19 cellular contexts compared by ENCODE assay signal in genomic region chr15:68994149-68994548, GRCh38. TPM values are rescaled to one million over a fixed set of nuclear protein-coding genes. Genes with fewer than 3 reads are reported as not detected.
DNase-seq lines count a peak whose midpoint lies in the region; ATAC-seq and TF ChIP-seq lines count a peak whose summit lies in the region.
"Had no signal": no experiment of that assay in that cellular context is flagged by ENCODE, and none has a peak within 500 bp of the region (broad histone marks: within the 10 kb centered on the region; RNA-seq: fewer than 3 reads in every experiment).

No MANE protein-coding gene starts in this region.

- H3K4me1 ChIP-seq in PC-3 (ENCODE audit: insufficient read depth, low read length), result peaks cover 17% of the 10 kb centered on the region
- H3K4me1 ChIP-seq: gastroesophageal sphincter had no signal

- no peak overlapping the region for H3K9ac ChIP-seq in PC-3 (ENCODE audit: low read length)

- ATAC-seq in PC-3, result peak; percentile 87
- peak; percentile 48 for ATAC-seq in omental fat pad (ENCODE audit: low FRiP score)
- no peak for ATAC-seq in activated CD4-positive, CD25-positive, alpha-beta regulatory T cell treated with anti-CD3 and anti-CD28 coated beads, Interleukin-2, amount 50 U/mL, for 24 hours
- no peak for ATAC-seq in GM18519 (IDR thresholded peaks at IDR 0.05; ENCODE audit: low FRiP score, unreplicated experiment)
- ATAC-seq: gastroesophageal sphincter; GM12878; Panc1; stimulated activated naive CD8-positive, alpha-beta T cell treated with anti-CD3 and anti-CD28 coated beads, Interleukin-15, amount 100 ng/mL, for 72 hours had no signal

- no peaks in the 10 kb centered on the region for H3K9me2 ChIP-seq in PC-3 (replicated peaks; ENCODE audit: low read length)

- no peaks in the 10 kb centered on the region for H3K36me3 ChIP-seq in BJ (ENCODE audit: control insufficient read depth, insufficient read depth, low read length)
- H3K36me3 ChIP-seq in PC-3 (ENCODE audit: low read depth, low read length), result no peaks in the 10 kb centered on the region
- H3K36me3 ChIP-seq: BE2C, gastroesophageal sphincter had no signal

- no peaks in the 10 kb centered on the region for H3F3A ChIP-seq in PC-3 (ENCODE audit: low read length, unreplicated experiment)

- no TSS peak for BruUV-seq in PC-3 (replicated peaks; lab: Mats Ljungman, UMichigan)

- DNase-seq in BJ (ENCODE audit: low read depth) (peak; percentile 26), PC-3 (peak; percentile 77), epithelial cell of esophagus (ENCODE audit: low read depth) (peak; percentile 57), omental fat pad (ENCODE audit: low spot score) (no peak), GM10248 (ENCODE audit: extremely low spot score) (no peak), activated T-cell treated with anti-CD3 and anti-CD28 coated beads for 4 hours (no peak)
- DNase-seq: BE2C; effector CD8-positive, alpha-beta T cell; Kasumi-1; mesendoderm; NCI-H1694 treated with DMSO at 0.1 percent for 48 hours; NCI-H524 treated with DMSO at 0.1 percent for 48 hours; occipital lobe; stimulated activated naive CD8-positive, alpha-beta T cell treated with anti-CD3 and anti-CD28 coated beads, Interleukin-15, amount 100 ng/mL, for 72 hours had no signal

- H3K79me2 ChIP-seq in PC-3 (ENCODE audit: low read length), result no peaks in the 10 kb centered on the region

- intact Hi-C loops in PC-3 (cut with micrococcal nuclease), result no loop called here

- peak overlapping the region; percentile 43; the same call in 1 of the 2 replicates for H3K4me2 ChIP-seq in PC-3 (ENCODE audit: low read length)

- H3K9me3 ChIP-seq in PC-3 (ENCODE audit: low read length), result no peaks in the 10 kb centered on the region
- H3K9me3 ChIP-seq: BE2C, gastroesophageal sphincter had no signal

- no peak overlapping the region for H2AFZ ChIP-seq in PC-3 (ENCODE audit: low read length)

- H3K4me3 ChIP-seq in BJ (ENCODE audit: low read depth, low read length) (no peak overlapping the region), PC-3 (ENCODE audit: low read length) (no peak overlapping the region), epithelial cell of esophagus (ENCODE audit: low read length) (no peak overlapping the region)
- H3K4me3 ChIP-seq: gastroesophageal sphincter, GM12878 had no signal

- H3K27ac ChIP-seq in PC-3 (ENCODE audit: low read length), result peak overlapping the region; percentile 17; the same call in 1 of the 2 replicates
- H3K27ac ChIP-seq: gastroesophageal sphincter had no signal

- no peaks in the 10 kb centered on the region for H3K27me3 ChIP-seq in BJ (ENCODE audit: control insufficient read depth, insufficient read depth, low read length)
- no peaks in the 10 kb centered on the region for H3K27me3 ChIP-seq in PC-3 (ENCODE audit: low read length)
- H3K27me3 ChIP-seq: BE2C had no signal

- no peaks in the 10 kb centered on the region for H4K20me1 ChIP-seq in PC-3 (ENCODE audit: low read length)

- CTCF ChIA-PET in BJ (lab: Yijun Ruan, JAX), result no interaction called here
- CTCF ChIA-PET in PC-3 (lab: Charles Lee), result no interaction called here
- CTCF ChIA-PET in GM10248 (lab: Yijun Ruan, JAX), result no interaction called here

- POLR2A ChIA-PET in BJ (lab: Charles Lee) (no interaction called here), PC-3 (lab: Charles Lee; ENCODE audit: unreplicated experiment) (no interaction called here), GM10248 (lab: Yijun Ruan, JAX) (no interaction called here)

- no peak for TF ChIP-seq CTCF in BJ (IDR thresholded peaks at IDR 0.05; ENCODE audit: insufficient read depth, low read depth, low read length)
- no peak for TF ChIP-seq CTCF in PC-3 (conservative IDR thresholded peaks at IDR 0.05; ENCODE audit: low read depth, low read length)
- TF ChIP-seq CTCF in epithelial cell of esophagus (IDR thresholded peaks at IDR 0.05; ENCODE audit: insufficient read depth, low read depth, low read length, missing control alignments), result no peak
- TF ChIP-seq CTCF in omental fat pad (IDR thresholded peaks at IDR 0.05), result no peak
- TF ChIP-seq CTCF in GM10248 (IDR thresholded peaks at IDR 0.05; ENCODE audit: control extremely low read depth, extremely low read depth, low read depth, missing control alignments), result no peak

RNA-seq across cellular contexts. Expression of gene NOX5, which starts 20.3 kb away (rescaled TPM):
- polyA plus RNA-seq in BJ (2011; rRNA removed), result 0.50 and 0.86 TPM in 2 replicates
- 0.90 and 0.93 TPM in 2 replicates for polyA minus RNA-seq in BJ (2011; rRNA and poly(A)+ RNA removed)
- total RNA-seq in PC-3 (2014; rRNA removed) (237 and 339 TPM in 2 replicates), omental fat pad (under 1 TPM; 0.28 to 0.56 (median 0.42) TPM)
- total RNA-seq: GM12878 had no signal
- polyA plus RNA-seq: GM12878 had no signal

Comparison
In these comparisons a context has a peak if more than half of its experiments do, and no peak if none do; other contexts are left out.
1. DNase-seq: peak in BJ (single experiment), PC-3 (single experiment) and epithelial cell of esophagus (single experiment); none in omental fat pad (single experiment), GM10248 (single experiment) and activated T-cell treated with anti-CD3 and anti-CD28 coated beads for 4 hours (single experiment).
2. ATAC-seq: peak in PC-3 (single experiment) and omental fat pad (single experiment); none in activated CD4-positive, CD25-positive, alpha-beta regulatory T cell treated with anti-CD3 and anti-CD28 coated beads, Interleukin-2, amount 50 U/mL, for 24 hours (0 of 2) and GM18519 (single experiment).
3. RNA of gene NOX5, which starts 20.3 kb away (total RNA-seq): 237 to 339 TPM in PC-3; 0.28 to 0.56 TPM in omental fat pad; every median in the first group is over 100 times any median in the second.